In the genomic region with DNA sequence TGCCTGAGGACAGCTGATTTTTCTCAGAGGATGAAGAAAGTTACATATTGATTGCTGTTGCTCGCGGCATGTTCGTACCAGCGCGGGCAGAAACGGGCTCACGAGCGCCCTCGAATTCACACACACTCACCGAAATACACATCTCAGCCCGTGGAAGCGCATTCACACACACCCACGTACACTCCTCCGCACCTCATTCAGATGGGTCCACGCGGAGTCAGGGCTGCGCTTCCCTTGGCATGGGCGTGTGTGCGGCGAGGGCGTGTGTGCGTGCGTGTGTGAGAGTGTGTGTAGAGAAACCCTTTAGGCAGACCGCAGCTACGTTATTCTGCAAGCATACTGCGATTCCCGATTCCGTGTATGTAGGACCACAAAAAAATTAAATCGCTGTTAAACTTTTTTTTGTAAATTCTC, we compare ENCODE assay signal across 8 cellular contexts. TPM values are rescaled to one million over a fixed set of nuclear protein-coding genes. Genes with fewer than 3 reads are reported as not detected.
A peak's percentile ranks its signal among the peaks of the same experiment; 100 is the strongest.
DNase-seq lines count a peak whose midpoint lies in the region; ATAC-seq and TF ChIP-seq lines count a peak whose summit lies in the region.

No MANE protein-coding gene starts in this region.

- H3K36me3 ChIP-seq in ES-I3 (ENCODE audit: insufficient read depth, low read length) (no peaks in the 10 kb centered on the region), WERI-Rb-1 (no peaks in the 10 kb centered on the region), gastroesophageal sphincter (no peaks in the 10 kb centered on the region)

- TF ChIP-seq POLR2A in gastroesophageal sphincter (IDR thresholded peaks at IDR 0.05) = no peak

- no peak for DNase-seq in WERI-Rb-1
- DNase-seq in pons (ENCODE audit: low spot score) = peak; percentile 72
- DNase-seq in SIG-M5 treated with dmso at 0.1 percent for 504 hours (lab: John Stamatoyannopoulos, UW; ENCODE audit: unreplicated experiment) = no peak
- DNase-seq in SK-N-DZ (ENCODE audit: low spot score) = no peak

- peak overlapping the region; percentile 70; the same call in 1 of the 2 replicates for H3K9ac ChIP-seq in ES-I3 (ENCODE audit: low read depth, low read length)

- ATAC-seq in gastroesophageal sphincter (peak; percentile 10), HG02840 (IDR thresholded peaks at IDR 0.05; ENCODE audit: low FRiP score, unreplicated experiment) (no peak), HG02973 (IDR thresholded peaks at IDR 0.05; ENCODE audit: unreplicated experiment) (no peak)

- H3K4me1 ChIP-seq in ES-I3 (ENCODE audit: insufficient read depth, low read length) = no peaks in the 10 kb centered on the region
- H3K4me1 ChIP-seq in gastroesophageal sphincter = peaks cover 0 to 44% (median 0%) of the 10 kb centered on the region in 3 donors

- no peak for TF ChIP-seq EP300 in gastroesophageal sphincter (IDR thresholded peaks at IDR 0.05)

- H3K9me3 ChIP-seq in ES-I3 (ENCODE audit: control insufficient read depth, insufficient read depth, low read length) (no peaks in the 10 kb centered on the region), WERI-Rb-1 (ENCODE audit: severe bottlenecking) (no peaks in the 10 kb centered on the region), gastroesophageal sphincter (peaks cover 0 to 9% (median 0%) of the 10 kb centered on the region in 3 donors)

- H3K27me3 ChIP-seq in WERI-Rb-1 (ENCODE audit: insufficient read depth, low read depth, severe bottlenecking) (peaks cover 7% of the 10 kb centered on the region), gastroesophageal sphincter (peaks cover 92% of the 10 kb centered on the region)

- peak overlapping the region; percentile 53 for H3K4me3 ChIP-seq in WERI-Rb-1 (ENCODE audit: low read depth, low read length)
- H3K4me3 ChIP-seq in gastroesophageal sphincter = peak overlapping the region; percentile 41 to 53

- WGBS in gastroesophageal sphincter (ENCODE audit: low coverage in 1 of 2), 2 donors = 2% methylated on average over 13 of the region's 29 CpGs; no CpG with 5 or more reads in 1 of the 2 donors

- TF ChIP-seq CTCF in WERI-Rb-1 (IDR thresholded peaks at IDR 0.05; ENCODE audit: low read depth, low read length) = no peak
- TF ChIP-seq CTCF in gastroesophageal sphincter (IDR thresholded peaks at IDR 0.05) = no peak

- H3K27ac ChIP-seq in WERI-Rb-1 = no peak overlapping the region
- H3K27ac ChIP-seq in gastroesophageal sphincter = peak overlapping the region in 3 of 4 donors; percentile 23 to 28 (median 25)

RNA-seq across cellular contexts. Expression of a gene that starts 2.1 kb away (rescaled TPM):
- total RNA-seq in gastroesophageal sphincter = 1 to 10 TPM; 3.9 to 7.8 (median 4.8) TPM
- polyA plus RNA-seq in SK-N-DZ (2014; cell fraction: cytosol; rRNA removed) = 3.5 and 3.7 TPM in 2 replicates
- polyA plus RNA-seq in SK-N-DZ (2014; cell fraction: nucleus; rRNA removed) = 1.6 and 1.8 TPM in 2 replicates
